In genomic region chr14:74571441-74571841, GRCh38 we compare ENCODE assay signal across 10 cellular contexts. TPM values are rescaled to one million over a fixed set of nuclear protein-coding genes. Genes with fewer than 3 reads are reported as not detected.
DNase-seq lines count a peak whose midpoint lies in the region; ATAC-seq and TF ChIP-seq lines count a peak whose summit lies in the region.
"Had no signal": no experiment of that assay in that cellular context is flagged by ENCODE, and none has a peak within 500 bp of the region (broad histone marks: within the 10 kb centered on the region; RNA-seq: fewer than 3 reads in every experiment).

No MANE protein-coding gene starts in this region.

- DNase-seq in GM03348 (ENCODE audit: low spot score) (peak; percentile 37), right atrium auricular region (ENCODE audit: low spot score) (no peak), HT-29 (ENCODE audit: low spot score) (no peak), midbrain (lab: John Stamatoyannopoulos, UW) (no peak)
- DNase-seq: activated CD4-positive, CD25-positive, alpha-beta regulatory T cell; activated naive CD8-positive, alpha-beta T cell treated with anti-CD3 and anti-CD28 coated beads, Interleukin-2, amount 50 U/mL, for 24 hours had no signal

- TF ChIP-seq CTCF in VCaP (conservative IDR thresholded peaks at IDR 0.05) (no peak), right atrium auricular region (IDR thresholded peaks at IDR 0.05) (no peak)

- no peak overlapping the region for H3K9ac ChIP-seq in skeletal muscle tissue (ENCODE audit: low read depth in 1 of 3, low read length in 3 of 3)

- H3K27me3 ChIP-seq in right atrium auricular region (no peaks in the 10 kb centered on the region), skeletal muscle tissue (ENCODE audit: control insufficient read depth in 3 of 3, insufficient read depth in 3 of 3, low read length in 3 of 3) (peaks cover 0 to 4% (median 0%) of the 10 kb centered on the region in 3 donors)

- H3K9me3 ChIP-seq in right atrium auricular region (no peaks in the 10 kb centered on the region), skeletal muscle tissue (ENCODE audit: control insufficient read depth in 3 of 3, low read length in 3 of 3) (no peaks in the 10 kb centered on the region)

- H3K27ac ChIP-seq in VCaP: peak overlapping the region; percentile 70
- H3K27ac ChIP-seq in right atrium auricular region: peak overlapping the region; percentile 33 to 64
- peak overlapping the region; percentile 68 for H3K27ac ChIP-seq in skeletal muscle tissue (ENCODE audit: low read depth, low read length)

- H3K36me3 ChIP-seq in right atrium auricular region (no peaks in the 10 kb centered on the region), skeletal muscle tissue (ENCODE audit: control insufficient read depth in 3 of 3, insufficient read depth in 3 of 3, low read length in 3 of 3) (no peaks in the 10 kb centered on the region)

- ATAC-seq in GM19395 (IDR thresholded peaks at IDR 0.05; ENCODE audit: unreplicated experiment) (no peak), HG03097 (IDR thresholded peaks at IDR 0.05; ENCODE audit: low FRiP score, unreplicated experiment) (no peak)

- peaks cover 0 to 79% of the 10 kb centered on the region in 2 donors for H3K4me1 ChIP-seq in right atrium auricular region
- H3K4me1 ChIP-seq in skeletal muscle tissue (ENCODE audit: control insufficient read depth in 3 of 3, insufficient read depth in 3 of 3, low read length in 3 of 3): peaks cover 28 to 47% (median 37%) of the 10 kb centered on the region in 3 donors

- H3K4me3 ChIP-seq in right atrium auricular region (no peak overlapping the region), skeletal muscle tissue (ENCODE audit: low read length in 3 of 3) (peak overlapping the region in 1 of 3 donors; percentile 17)

RNA-seq across cellular contexts. Expression of gene LTBP2, which starts 40.6 kb away (rescaled TPM):
- 100 to 1,000 TPM in 1 of 2 donors, 10 to 100 TPM in 1; 32.1 to 102 TPM for total RNA-seq in right atrium auricular region
- 12.0 TPM for total RNA-seq in skeletal muscle tissue
- total RNA-seq in HT-29 (2014; rRNA removed; shearing (Covaris generic)): 0.31 and 2.6 TPM in 2 replicates
